In genomic region chr12:119159844-119160243, GRCh38 we compare ENCODE assay signal across 32 cellular contexts. TPM values are rescaled to one million over a fixed set of nuclear protein-coding genes. Genes with fewer than 3 reads are reported as not detected.
"Had no signal": no experiment of that assay in that cellular context is flagged by ENCODE, and none has a peak within 500 bp of the region (broad histone marks: within the 10 kb centered on the region; RNA-seq: fewer than 3 reads in every experiment).

No MANE protein-coding gene starts in this region.

- H3K4me1 ChIP-seq: adrenal gland, body of pancreas, colonic mucosa had no signal

- H3K9me3 ChIP-seq: adrenal gland, body of pancreas, colonic mucosa had no signal

- ATAC-seq: activated CD4-positive, CD25-positive, alpha-beta regulatory T cell treated with anti-CD3 and anti-CD28 coated beads, Interleukin-2, amount 50 U/mL, for 24 hours; activated CD8-positive, alpha-beta T cell treated with anti-CD3 and anti-CD28 coated beads for 36 hours; activated naive CD8-positive, alpha-beta T cell treated with anti-CD3 and anti-CD28 coated beads, Interleukin-2, amount 50 U/mL, for 24 hours; body of pancreas; esophagus mucosa; T-helper 17 cell had no signal

- DNase-seq: activated B cell treated with CpG ODN at 0.5 μM for 24 hours; activated CD4-positive, alpha-beta T cell treated with anti-CD3 and anti-CD28 coated beads for 48 hours; activated CD4-positive, alpha-beta T cell treated with anti-CD3 and anti-CD28 coated beads, Interleukin-2, amount 50 U/mL, for 1 hour; activated CD4-positive, alpha-beta T cell treated with anti-CD3 and anti-CD28 coated beads, Interleukin-2, amount 50 U/mL, for 48 hours; activated CD8-positive, alpha-beta memory T cell treated with anti-CD3 and anti-CD28 coated beads for 24 hours; activated CD8-positive, alpha-beta memory T cell treated with anti-CD3 and anti-CD28 coated beads, Interleukin-2, amount 50 U/mL, for 4 hours; activated CD8-positive, alpha-beta T cell treated with anti-CD3 and anti-CD28 coated beads for 36 hours; activated effector memory CD4-positive, alpha-beta T cell treated with anti-CD3 and anti-CD28 coated beads, Interleukin-2, amount 50 U/mL, for 16 hours; activated naive CD4-positive, alpha-beta T cell treated with anti-CD3 and anti-CD28 coated beads for 36 hours; activated naive CD8-positive, alpha-beta T cell treated with anti-CD3 and anti-CD28 coated beads for 36 hours; activated naive CD8-positive, alpha-beta T cell treated with anti-CD3 and anti-CD28 coated beads, Interleukin-2, amount 50 U/mL, for 24 hours; activated T-cell treated with anti-CD3 and anti-CD28 coated beads, Interleukin-2, amount 50 U/mL, for 1 hour; activated T-cell treated with anti-CD3 and anti-CD28 coated beads, Interleukin-2, amount 50 U/mL, for 48 hours; adrenal gland; amygdala; aorta; body of pancreas; cerebellar nuclear complex; colonic mucosa; dorsolateral prefrontal cortex; effector memory CD4-positive, alpha-beta T cell; endodermal cell; foreskin fibroblast; glutamatergic neuron; T-helper 1 cell; T-helper 17 cell; T1000; WERI-Rb-1 had no signal

- H3K27me3 ChIP-seq: adrenal gland, body of pancreas, colonic mucosa had no signal

- H3K36me3 ChIP-seq: adrenal gland, colonic mucosa had no signal

- H3K4me3 ChIP-seq: adrenal gland, body of pancreas, colonic mucosa, dorsolateral prefrontal cortex had no signal

- H3K27ac ChIP-seq: adrenal gland, body of pancreas, colonic mucosa, WERI-Rb-1 had no signal

RNA-seq across cellular contexts. Expression of gene HSPB8, which starts 18.9 kb away (rescaled TPM):
- total RNA-seq: activated B cell treated with CpG ODN at 0.5 μM for 24 hours; activated CD8-positive, alpha-beta T cell treated with anti-CD3 and anti-CD28 coated beads for 36 hours; activated naive CD4-positive, alpha-beta T cell treated with anti-CD3 and anti-CD28 coated beads for 36 hours; activated naive CD8-positive, alpha-beta T cell treated with anti-CD3 and anti-CD28 coated beads for 36 hours; activated T-helper 1 cell treated with anti-CD3 and anti-CD28 coated beads, Interleukin-12 subunit alpha, Interleukin-12 subunit beta, Interleukin-2, Interleukin-4 antibody, amounts not matched to agents 30 ng/mL and 10 ng/mL and 1 ng/mL, durations not matched to agents 14 hours and 24 hours and 36 hours; activated T-helper 2 cell treated with anti-CD3 and anti-CD28 coated beads, Interferon-gamma antibody, Interleukin-2, Interleukin-4, amounts not matched to agents 10 μg/mL and 5 μg/mL and 100 μg/mL, durations not matched to agents 14 hours and 24 hours and 36 hours; T-helper 17 cell had no signal
